ENCODE assay signal across 30 cellular contexts in genomic region chr7:11754933-11755332, GRCh38.
"Had no signal": no experiment of that assay in that cellular context is flagged by ENCODE, and none has a peak within 500 bp of the region (broad histone marks: within the 10 kb centered on the region; RNA-seq: fewer than 3 reads in every experiment).

No MANE protein-coding gene starts in this region.

- H3K9me3 ChIP-seq: esophagus muscularis mucosa, gastrocnemius medialis had no signal

- DNase-seq: activated CD4-positive, alpha-beta memory T cell treated with anti-CD3 and anti-CD28 coated beads, Interleukin-2, amount 10 ng/mL, durations not matched to agents 7 days and 5 days; activated CD4-positive, alpha-beta T cell treated with anti-CD3 and anti-CD28 coated beads for 1 hour; activated CD4-positive, alpha-beta T cell treated with anti-CD3 and anti-CD28 coated beads for 4 hours; activated CD4-positive, alpha-beta T cell treated with anti-CD3 and anti-CD28 coated beads, Interleukin-2, amount 10 ng/mL, durations not matched to agents 7 days and 5 days; activated CD4-positive, alpha-beta T cell treated with anti-CD3 and anti-CD28 coated beads, Interleukin-2, amount 50 U/mL, for 4 hours; activated CD8-positive, alpha-beta memory T cell treated with anti-CD3 and anti-CD28 coated beads, Interleukin-2, amount 50 U/mL, for 48 hours; activated gamma-delta T cell treated with Interleukin-2 at 50 U/mL for 16 hours; activated naive CD4-positive, alpha-beta T cell treated with anti-CD3 and anti-CD28 coated beads, Interleukin-2, amount 50 U/mL, for 16 hours; activated naive CD4-positive, alpha-beta T cell treated with Interleukin-2 at 50 U/mL for 16 hours; activated T-cell treated with anti-CD3 and anti-CD28 coated beads for 4 hours; activated T-cell treated with anti-CD3 and anti-CD28 coated beads, Interleukin-2, amount 50 U/mL, for 24 hours; activated T-cell treated with anti-CD3 and anti-CD28 coated beads, Interleukin-2, amount 50 U/mL, for 72 hours; amniotic stem cell; anterior cingulate cortex; brain microvascular endothelial cell; dorsolateral prefrontal cortex; effector memory CD4-positive, alpha-beta T cell; erythroblast; foreskin keratinocyte; gastrocnemius medialis; head of caudate nucleus; T-helper 1 cell; T-helper 17 cell; T1000 had no signal

- H3K27ac ChIP-seq: brain microvascular endothelial cell, coronary artery, dorsolateral prefrontal cortex, esophagus muscularis mucosa, foreskin keratinocyte, gastrocnemius medialis had no signal

- H3K9me3 Mint-ChIP-seq: activated CD4-positive, alpha-beta memory T cell treated with anti-CD3 and anti-CD28 coated beads, Interleukin-2, amount 10 ng/mL, durations not matched to agents 7 days and 5 days; activated CD4-positive, alpha-beta T cell treated with anti-CD3 and anti-CD28 coated beads, Interleukin-2, amount 10 ng/mL, durations not matched to agents 7 days and 5 days; activated T-cell treated with anti-CD3 and anti-CD28 coated beads, Interleukin-2, amount 50 U/mL, for 24 hours; activated T-cell treated with anti-CD3 and anti-CD28 coated beads, Interleukin-2, amount 50 U/mL, for 72 hours; dendritic cell treated with granulocyte-macrophage colony-stimulating factor and Interleukin-4, amounts not matched to agents 40 ng/mL and 50 ng/mL, for 4 days; T-helper 2 cell treated with Interferon-gamma antibody and Interleukin-4, amounts not matched to agents 5 μg/mL and 100 μg/mL, for 36 hours had no signal

- H3K4me3 ChIP-seq: coronary artery, dorsolateral prefrontal cortex, esophagus muscularis mucosa, gastrocnemius medialis had no signal

- H3K27ac Mint-ChIP-seq: activated CD4-positive, alpha-beta memory T cell treated with anti-CD3 and anti-CD28 coated beads, Interleukin-2, amount 10 ng/mL, durations not matched to agents 7 days and 5 days; activated CD4-positive, alpha-beta T cell treated with anti-CD3 and anti-CD28 coated beads, Interleukin-2, amount 10 ng/mL, durations not matched to agents 7 days and 5 days; activated naive CD8-positive, alpha-beta T cell; activated T-cell treated with anti-CD3 and anti-CD28 coated beads, Interleukin-2, amount 50 U/mL, for 24 hours; activated T-cell treated with anti-CD3 and anti-CD28 coated beads, Interleukin-2, amount 50 U/mL, for 72 hours; dendritic cell treated with granulocyte-macrophage colony-stimulating factor and Interleukin-4, amounts not matched to agents 40 ng/mL and 50 ng/mL, for 4 days; T-helper 17 cell; T-helper 2 cell treated with Interferon-gamma antibody and Interleukin-4, amounts not matched to agents 5 μg/mL and 100 μg/mL, for 36 hours had no signal

- H3K4me3 Mint-ChIP-seq: activated CD4-positive, alpha-beta memory T cell treated with anti-CD3 and anti-CD28 coated beads, Interleukin-2, amount 10 ng/mL, durations not matched to agents 7 days and 5 days; activated CD4-positive, alpha-beta T cell treated with anti-CD3 and anti-CD28 coated beads, Interleukin-2, amount 10 ng/mL, durations not matched to agents 7 days and 5 days; activated naive CD8-positive, alpha-beta T cell; activated T-cell treated with anti-CD3 and anti-CD28 coated beads, Interleukin-2, amount 50 U/mL, for 24 hours; activated T-cell treated with anti-CD3 and anti-CD28 coated beads, Interleukin-2, amount 50 U/mL, for 72 hours; central memory CD8-positive, alpha-beta T cell; dendritic cell treated with granulocyte-macrophage colony-stimulating factor and Interleukin-4, amounts not matched to agents 40 ng/mL and 50 ng/mL, for 4 days; T-helper 17 cell; T-helper 2 cell treated with Interferon-gamma antibody and Interleukin-4, amounts not matched to agents 5 μg/mL and 100 μg/mL, for 36 hours had no signal

- H3K4me1 ChIP-seq: esophagus muscularis mucosa, foreskin keratinocyte, gastrocnemius medialis had no signal

- ATAC-seq: activated T-cell treated with anti-CD3 and anti-CD28 coated beads, Interleukin-2, amount 50 U/mL, for 72 hours; foreskin keratinocyte; gastrocnemius medialis; T-helper 17 cell had no signal

- H3K36me3 ChIP-seq: brain microvascular endothelial cell, esophagus muscularis mucosa, gastrocnemius medialis had no signal

- H3K36me3 Mint-ChIP-seq: activated naive CD8-positive, alpha-beta T cell had no signal

- H3K27me3 Mint-ChIP-seq: activated CD4-positive, alpha-beta memory T cell treated with anti-CD3 and anti-CD28 coated beads, Interleukin-2, amount 10 ng/mL, durations not matched to agents 7 days and 5 days; activated CD4-positive, alpha-beta T cell treated with anti-CD3 and anti-CD28 coated beads, Interleukin-2, amount 10 ng/mL, durations not matched to agents 7 days and 5 days; activated T-cell treated with anti-CD3 and anti-CD28 coated beads, Interleukin-2, amount 50 U/mL, for 24 hours; central memory CD8-positive, alpha-beta T cell; dendritic cell treated with granulocyte-macrophage colony-stimulating factor and Interleukin-4, amounts not matched to agents 40 ng/mL and 50 ng/mL, for 4 days; T-helper 17 cell had no signal

- H3K4me1 Mint-ChIP-seq: activated CD4-positive, alpha-beta memory T cell treated with anti-CD3 and anti-CD28 coated beads, Interleukin-2, amount 10 ng/mL, durations not matched to agents 7 days and 5 days; activated CD4-positive, alpha-beta T cell treated with anti-CD3 and anti-CD28 coated beads, Interleukin-2, amount 10 ng/mL, durations not matched to agents 7 days and 5 days; central memory CD8-positive, alpha-beta T cell; T-helper 17 cell had no signal

- H3K27me3 ChIP-seq: brain microvascular endothelial cell, dorsolateral prefrontal cortex, esophagus muscularis mucosa, foreskin keratinocyte, gastrocnemius medialis had no signal
